In the genomic region with DNA sequence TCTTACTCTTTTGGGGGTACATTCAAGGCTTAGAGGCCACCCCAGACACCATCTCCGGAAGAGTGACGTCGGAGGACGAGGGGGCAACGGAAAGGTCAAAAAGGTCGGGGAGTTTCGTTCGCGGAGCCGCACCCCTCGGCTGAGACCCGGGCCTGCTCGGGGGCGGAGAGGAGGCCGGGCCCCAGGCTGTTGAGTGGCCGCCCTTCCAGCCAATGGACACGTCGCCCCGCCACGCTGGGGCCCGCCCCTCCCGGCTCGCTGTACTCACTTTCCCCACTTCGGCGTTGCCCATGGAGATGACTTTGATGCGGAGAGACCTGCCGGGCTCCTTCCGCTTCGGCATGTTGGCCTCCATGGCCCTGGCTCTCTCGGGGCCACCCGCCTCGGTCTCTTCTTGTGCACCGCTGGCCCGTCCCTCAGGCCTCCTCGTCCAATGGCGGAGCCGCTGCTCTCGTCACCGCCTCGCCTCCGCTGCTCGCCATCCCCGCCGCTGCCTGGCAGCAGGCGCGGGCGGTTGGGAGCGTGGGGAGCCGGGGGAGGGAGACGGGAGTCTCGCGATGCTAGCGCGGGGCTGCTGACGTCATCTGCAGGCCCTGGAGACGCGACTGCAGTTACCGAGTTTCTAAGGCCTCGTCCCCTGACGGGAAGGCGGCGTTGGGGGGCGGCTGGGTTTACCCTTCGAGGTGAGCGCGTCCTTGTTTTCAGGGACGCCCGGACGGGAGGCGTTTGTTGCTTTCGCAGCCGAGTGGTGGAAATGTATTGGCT, we compare ENCODE assay signal across 8 cellular contexts. TPM values are rescaled to one million over a fixed set of nuclear protein-coding genes. Genes with fewer than 3 reads are reported as not detected.
DNase-seq lines count a peak whose midpoint lies in the region; ATAC-seq and TF ChIP-seq lines count a peak whose summit lies in the region.

A gene (minus strand): TSS at position 406 of the 765 bp plus-strand sequence. CDS start 51 bp downstream, at position 355.

- no peak for TF ChIP-seq CTCF in colonic mucosa (IDR thresholded peaks at IDR 0.05)

- intact Hi-C loops in colonic mucosa (cut with DNase I): no loop called here

- DNase-seq in NCI-H524 treated with DMSO at 0.1 percent for 48 hours (lab: John Stamatoyannopoulos, UW) (peak; percentile 72), colonic mucosa (peak; percentile 97)
- peak; percentile 98 for DNase-seq in activated CD4-positive, alpha-beta T cell treated with anti-CD3 and anti-CD28 coated beads for 48 hours
- DNase-seq in stimulated activated CD4-positive, alpha-beta T cell treated with anti-CD3 and anti-CD28 coated beads, Interleukin-1b, Interleukin-23, amount 100 ng/mL, for 24 hours (ENCODE audit: low read depth in 4 of 4, low spot score in 1 of 4): peak; percentile 90 to 96 (median 94)

- H3K27ac ChIP-seq in BLaER1: peak within 1 kb of the TSS; percentile 93
- H3K27ac ChIP-seq in colonic mucosa: peak within 1 kb of the TSS; percentile 98
- peak within 1 kb of the TSS; percentile 100 for H3K27ac ChIP-seq in layer of hippocampus (ENCODE audit: low read depth, low read length)

- H3K36me3 ChIP-seq in BLaER1: peaks cover 8% of the 10 kb centered on the region
- H3K36me3 ChIP-seq in colonic mucosa: no peaks in the 10 kb centered on the region

- ATAC-seq in GM19324 (IDR thresholded peaks at IDR 0.05; ENCODE audit: low FRiP score, unreplicated experiment): peak; percentile 97
- ATAC-seq in HG03460 (IDR thresholded peaks at IDR 0.05; ENCODE audit: unreplicated experiment): peak; percentile 92

- H3K9ac ChIP-seq in BLaER1 (peak within 1 kb of the TSS; percentile 93), colonic mucosa (ENCODE audit: low read depth in 2 of 2, low read length in 2 of 2) (peak within 1 kb of the TSS; percentile 93 to 100)

- H3K9me3 ChIP-seq in BLaER1 (no peaks in the 10 kb centered on the region), colonic mucosa (no peaks in the 10 kb centered on the region)

- H3K4me2 ChIP-seq in BLaER1: peak within 1 kb of the TSS; percentile 92

- H3K4me1 ChIP-seq in BLaER1: peaks cover 22% of the 10 kb centered on the region
- no peaks in the 10 kb centered on the region for H3K4me1 ChIP-seq in colonic mucosa

- no peaks in the 10 kb centered on the region for H3K27me3 ChIP-seq in BLaER1
- H3K27me3 ChIP-seq in colonic mucosa: no peaks in the 10 kb centered on the region
- H3K27me3 ChIP-seq in layer of hippocampus (ENCODE audit: control insufficient read depth, insufficient read depth, low read length): no peaks in the 10 kb centered on the region

- peak within 1 kb of the TSS; percentile 84 for H3K4me3 ChIP-seq in BLaER1
- H3K4me3 ChIP-seq in colonic mucosa: peak within 1 kb of the TSS; percentile 71

- H4K20me1 ChIP-seq in BLaER1: no peaks in the 10 kb centered on the region

RNA-seq across cellular contexts. Expression of the gene that starts here (rescaled TPM):
- 1 to 10 TPM; 3.4 to 3.9 TPM for total RNA-seq in colonic mucosa

Comparison
In these comparisons a context has a peak if more than half of its experiments do, and no peak if none do; other contexts are left out.
1. Peak in every context shown above with its lines: DNase-seq, ATAC-seq, H3K4me3 ChIP-seq and H3K27ac ChIP-seq.